ENCODE assay signal across 2 cellular contexts in genomic region chrX:102958794-102959193, GRCh38.
TF ChIP-seq lines count a peak whose summit lies in the region.

No MANE protein-coding gene starts in this region.

TF ChIP-seq in IMR-90, 13 proteins besides CTCF, POLR2A, EP300 and RAD21:
- no peak for TF ChIP-seq SMC3 (IDR thresholded peaks at IDR 0.05; ENCODE audit: low read depth, low read length)
- no peak for TF ChIP-seq RCOR1 (IDR thresholded peaks at IDR 0.05; ENCODE audit: insufficient replicate concordance, low read length)
- TF ChIP-seq BHLHE40 (IDR thresholded peaks at IDR 0.05; ENCODE audit: low read depth, low read length) = no peak
- TF ChIP-seq CEBPB (IDR thresholded peaks at IDR 0.05; ENCODE audit: low read depth, low read length) = no peak
- TF ChIP-seq RFX5 (IDR thresholded peaks at IDR 0.05; ENCODE audit: low read depth, low read length) = no peak
- TF ChIP-seq USF2 (IDR thresholded peaks at IDR 0.05; ENCODE audit: low read depth, low read length) = no peak
- TF ChIP-seq MXI1 (IDR thresholded peaks at IDR 0.05; ENCODE audit: borderline replicate concordance, low read depth, low read length) = no peak
- TF ChIP-seq MAFK (IDR thresholded peaks at IDR 0.05; ENCODE audit: low read depth, low read length) = no peak
- no peak for TF ChIP-seq CHD1 (IDR thresholded peaks at IDR 0.05; ENCODE audit: low read depth, low read length)
- TF ChIP-seq NFE2L2 (IDR thresholded peaks at IDR 0.05; ENCODE audit: low read depth, low read length) = no peak
- no peak for TF ChIP-seq FOS (IDR thresholded peaks at IDR 0.05; ENCODE audit: low read depth, low read length)
- no peak for TF ChIP-seq MAZ (IDR thresholded peaks at IDR 0.05; ENCODE audit: borderline replicate concordance, low read depth, low read length)
- TF ChIP-seq, protein P1, sequence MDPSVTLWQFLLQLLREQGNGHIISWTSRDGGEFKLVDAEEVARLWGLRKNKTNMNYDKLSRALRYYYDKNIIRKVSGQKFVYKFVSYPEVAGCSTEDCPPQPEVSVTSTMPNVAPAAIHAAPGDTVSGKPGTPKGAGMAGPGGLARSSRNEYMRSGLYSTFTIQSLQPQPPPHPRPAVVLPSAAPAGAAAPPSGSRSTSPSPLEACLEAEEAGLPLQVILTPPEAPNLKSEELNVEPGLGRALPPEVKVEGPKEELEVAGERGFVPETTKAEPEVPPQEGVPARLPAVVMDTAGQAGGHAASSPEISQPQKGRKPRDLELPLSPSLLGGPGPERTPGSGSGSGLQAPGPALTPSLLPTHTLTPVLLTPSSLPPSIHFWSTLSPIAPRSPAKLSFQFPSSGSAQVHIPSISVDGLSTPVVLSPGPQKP (IDR thresholded peaks at IDR 0.05; ENCODE audit: borderline replicate concordance, low read depth, low read length) = no peak
TF ChIP-seq in IMR-90: peak in this region for 0.

TF ChIP-seq in H1, 55 proteins besides CTCF, POLR2A, EP300 and RAD21:
- TF ChIP-seq CHD2 (IDR thresholded peaks at IDR 0.05; ENCODE audit: low read length) = no peak
- TF ChIP-seq NRF1 (IDR thresholded peaks at IDR 0.05; ENCODE audit: low read depth, low read length) = no peak
- no peak for TF ChIP-seq RFX5 (IDR thresholded peaks at IDR 0.05; ENCODE audit: borderline replicate concordance, low read depth, low read length)
- no peak for TF ChIP-seq NANOG (IDR thresholded peaks at IDR 0.05; ENCODE audit: insufficient read depth, low read depth, low read length, poor library complexity, severe bottlenecking)
- no peak for TF ChIP-seq POU5F1 (IDR thresholded peaks at IDR 0.05; ENCODE audit: low read depth, low read length)
- TF ChIP-seq RNF2 (IDR thresholded peaks at IDR 0.05; ENCODE audit: borderline replicate concordance, low read depth, low read length, missing control alignments, poor library complexity, severe bottlenecking) = no peak
- no peak for TF ChIP-seq HDAC6 (IDR thresholded peaks at IDR 0.05; ENCODE audit: low read depth, low read length)
- TF ChIP-seq MAFK (IDR thresholded peaks at IDR 0.05; ENCODE audit: low read depth, low read length) = no peak
- TF ChIP-seq ZNF274 (IDR thresholded peaks at IDR 0.05; ENCODE audit: borderline replicate concordance, extremely low read depth, low read length) = no peak
- no peak for TF ChIP-seq SRF (IDR thresholded peaks at IDR 0.05; ENCODE audit: low read depth, low read length)
- no peak for TF ChIP-seq EGR1 (IDR thresholded peaks at IDR 0.05; ENCODE audit: borderline replicate concordance, low read depth, low read length)
- TF ChIP-seq PHF8 (conservative IDR thresholded peaks at IDR 0.05; ENCODE audit: low read depth, low read length) = no peak
- TF ChIP-seq, protein P2, sequence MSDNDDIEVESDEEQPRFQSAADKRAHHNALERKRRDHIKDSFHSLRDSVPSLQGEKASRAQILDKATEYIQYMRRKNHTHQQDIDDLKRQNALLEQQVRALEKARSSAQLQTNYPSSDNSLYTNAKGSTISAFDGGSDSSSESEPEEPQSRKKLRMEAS (IDR thresholded peaks at IDR 0.05) = no peak
- TF ChIP-seq CTBP2 (IDR thresholded peaks at IDR 0.05; ENCODE audit: borderline replicate concordance, insufficient read depth, insufficient read length, low read length) = no peak
- TF ChIP-seq TEAD4 (IDR thresholded peaks at IDR 0.05; ENCODE audit: low read depth, low read length) = no peak
- no peak for TF ChIP-seq YY1 (IDR thresholded peaks at IDR 0.05; ENCODE audit: low read depth, low read length)
- TF ChIP-seq CHD7 (IDR thresholded peaks at IDR 0.05; ENCODE audit: insufficient replicate concordance, low read length) = no peak
- TF ChIP-seq KDM5A (IDR thresholded peaks at IDR 0.05; ENCODE audit: low read length) = no peak
- no peak for TF ChIP-seq GTF2F1 (IDR thresholded peaks at IDR 0.05; ENCODE audit: borderline replicate concordance, low read depth, low read length)
